Comparison of ENCODE assay signal across 20 cellular contexts in genomic region chr6:167951781-167952511, GRCh38. TPM values are rescaled to one million over a fixed set of nuclear protein-coding genes. Genes with fewer than 3 reads are reported as not detected.
"Had no signal": no experiment of that assay in that cellular context is flagged by ENCODE, and none has a peak within 500 bp of the region (broad histone marks: within the 10 kb centered on the region; RNA-seq: fewer than 3 reads in every experiment).

No MANE protein-coding gene starts in this region.

- H3K4me1 Mint-ChIP-seq: immature natural killer cell; natural killer cell; stimulated activated memory B cell treated with anti-CD40 and anti-IgM and Interleukin-4, amounts not matched to agents 10 μg/mL and 1 μg/mL and 100 μg/mL, for 72 hours had no signal

- DNase-seq: activated CD4-positive, alpha-beta T cell treated with anti-CD3 and anti-CD28 coated beads for 1 hour; activated CD4-positive, alpha-beta T cell treated with anti-CD3 and anti-CD28 coated beads, Interleukin-2, amount 50 U/mL, for 4 hours; activated gamma-delta T cell treated with Interleukin-2 at 50 U/mL for 16 hours; caudate nucleus; dorsolateral prefrontal cortex; heart right ventricle; immature natural killer cell; left cardiac atrium; natural killer cell; pancreas; spleen; stimulated activated CD4-positive, alpha-beta T cell treated with anti-CD3 and anti-CD28 coated beads, Interleukin-4, amount 100 ng/mL, for 4 hours; testis had no signal

- H3K27me3 Mint-ChIP-seq: stimulated activated memory B cell treated with anti-CD40 and anti-IgM and Interleukin-4, amounts not matched to agents 10 μg/mL and 1 μg/mL and 100 μg/mL, for 72 hours had no signal

- H3K36me3 Mint-ChIP-seq: natural killer cell had no signal

- H3K27ac ChIP-seq: gastroesophageal sphincter, neutrophil, pancreas, spleen, testis, upper lobe of left lung, VCaP had no signal

- H3K9me3 Mint-ChIP-seq: activated naive CD4-positive, alpha-beta T cell treated with anti-CD3 and anti-CD28 coated beads, Interleukin-2, amount 50 U/mL, for 72 hours; immature natural killer cell; natural killer cell; stimulated activated memory B cell treated with anti-CD40 and anti-IgM and Interleukin-4, amounts not matched to agents 10 μg/mL and 1 μg/mL and 100 μg/mL, for 72 hours had no signal

- H3K4me3 Mint-ChIP-seq: immature natural killer cell; natural killer cell; stimulated activated memory B cell treated with anti-CD40 and anti-IgM and Interleukin-4, amounts not matched to agents 10 μg/mL and 1 μg/mL and 100 μg/mL, for 72 hours had no signal

- H3K4me3 ChIP-seq: dorsolateral prefrontal cortex, gastroesophageal sphincter, heart right ventricle, pancreas, spleen, testis, upper lobe of left lung had no signal

- ATAC-seq: activated naive CD4-positive, alpha-beta T cell treated with anti-CD3 and anti-CD28 coated beads, Interleukin-2, amount 50 U/mL, for 72 hours; gastroesophageal sphincter; left cardiac atrium; natural killer cell; pancreas; stimulated activated memory B cell treated with anti-CD40 and anti-IgM and Interleukin-4, amounts not matched to agents 10 μg/mL and 1 μg/mL and 100 μg/mL, for 72 hours had no signal

- H3K9me3 ChIP-seq: gastroesophageal sphincter, heart right ventricle, neutrophil, pancreas, spleen, testis, upper lobe of left lung had no signal

- FAIRE-seq: colon, pancreas had no signal

- H3K27ac Mint-ChIP-seq: activated naive CD4-positive, alpha-beta T cell treated with anti-CD3 and anti-CD28 coated beads, Interleukin-2, amount 50 U/mL, for 72 hours; immature natural killer cell; natural killer cell; stimulated activated memory B cell treated with anti-CD40 and anti-IgM and Interleukin-4, amounts not matched to agents 10 μg/mL and 1 μg/mL and 100 μg/mL, for 72 hours had no signal

- H3K27me3 ChIP-seq: dorsolateral prefrontal cortex, gastroesophageal sphincter, heart right ventricle, neutrophil, pancreas, spleen, testis, upper lobe of left lung had no signal

- H3K4me1 ChIP-seq: gastroesophageal sphincter, spleen, testis, upper lobe of left lung had no signal

RNA-seq across cellular contexts. Expression of gene KIF25, which starts 45.5 kb away (rescaled TPM):
- total RNA-seq: activated naive CD4-positive, alpha-beta T cell treated with anti-CD3 and anti-CD28 coated beads, Interleukin-2, amount 50 U/mL, for 72 hours; natural killer cell had no signal
- polyA plus RNA-seq: immature natural killer cell had no signal
